Comparison of ENCODE assay signal across 8 cellular contexts in genomic region chr3:38139652-38140051, GRCh38. TPM values are rescaled to one million over a fixed set of nuclear protein-coding genes. Genes with fewer than 3 reads are reported as not detected.
DNase-seq lines count a peak whose midpoint lies in the region; ATAC-seq, FAIRE-seq and TF ChIP-seq lines count a peak whose summit lies in the region.

No MANE protein-coding gene starts in this region.

- intact Hi-C loops in HepG2 (cut with micrococcal nuclease; ENCODE audit: unreplicated experiment), result loop anchor here (2.0 to 10.0 kb wide), 2 partner anchors 25 to 105 kb away; partner anchors contain the start of gene OXSR1

- H3K4me1 Mint-ChIP-seq in T-helper 2 cell treated with Interferon-gamma antibody and Interleukin-4, amounts not matched to agents 5 μg/mL and 100 μg/mL, for 36 hours (ENCODE audit: low read depth), result peaks cover 40% of the 10 kb centered on the region
- peaks cover 58% of the 10 kb centered on the region for H3K4me1 Mint-ChIP-seq in activated naive CD8-positive, alpha-beta T cell treated with anti-CD3 and anti-CD28 coated beads, Interleukin-2, amount 50 U/mL, for 24 hours

- peak overlapping the region; percentile 91 for H3K4me3 Mint-ChIP-seq in T-helper 2 cell treated with Interferon-gamma antibody and Interleukin-4, amounts not matched to agents 5 μg/mL and 100 μg/mL, for 36 hours
- H3K4me3 Mint-ChIP-seq in activated naive CD8-positive, alpha-beta T cell treated with anti-CD3 and anti-CD28 coated beads, Interleukin-2, amount 50 U/mL, for 24 hours, result peak overlapping the region; percentile 94

- POLR2A ChIA-PET in HepG2 (lab: Yijun Ruan, JAX), result interaction anchor here (5.3 to 7.0 kb wide), 2 partner anchors 20 to 25 kb away, joined by 64 to 179 read pairs; partner anchors contain the start of gene OXSR1
- POLR2A ChIA-PET in GM10248 (lab: Yijun Ruan, JAX), result interaction anchor here (1.2 kb wide), 1 partner anchor 25 kb away, joined by 5 read pairs; the partner anchor contains the start of gene OXSR1

- peak overlapping the region; percentile 98 for H3K4me2 ChIP-seq in HepG2 (ENCODE audit: low read depth, low read length)

- H3K79me2 ChIP-seq in HepG2 (ENCODE audit: insufficient read depth, low read length), result peaks cover 44% of the 10 kb centered on the region

- no peak for DNase-seq in T-helper 2 cell treated with Interferon-gamma antibody and Interleukin-4, amounts not matched to agents 5 μg/mL and 100 μg/mL, for 36 hours (ENCODE audit: low spot score)
- no peak for DNase-seq in T-helper 2 cell
- peak; percentile 2 for DNase-seq in activated naive CD8-positive, alpha-beta T cell treated with anti-CD3 and anti-CD28 coated beads, Interleukin-2, amount 50 U/mL, for 24 hours
- DNase-seq in HepG2 (ENCODE audit: low spot score), result no peak
- no peak for DNase-seq in substantia nigra (lab: John Stamatoyannopoulos, UW)
- no peak for DNase-seq in GM10248 (ENCODE audit: extremely low spot score)
- no peak for DNase-seq in EL

- H3K4me1 ChIP-seq in HepG2 (ENCODE audit: insufficient read depth, low read length), result peaks cover 30% of the 10 kb centered on the region

- in situ Hi-C loops in HepG2 (cut with HindIII; ENCODE audit: extremely low pct_ligation_motif_present, low pct_unique_long_range_greater_than_20kb), result loop anchor here (25.0 kb wide), 1 partner anchor 323 kb away; the partner anchor contains the start of gene ACVR2B

- no peak for FAIRE-seq in HepG2 (lab: Jason Lieb, UNC)

- peaks cover 38% of the 10 kb centered on the region for H3K36me3 Mint-ChIP-seq in T-helper 2 cell treated with Interferon-gamma antibody and Interleukin-4, amounts not matched to agents 5 μg/mL and 100 μg/mL, for 36 hours (ENCODE audit: low read depth)
- H3K36me3 Mint-ChIP-seq in activated naive CD8-positive, alpha-beta T cell treated with anti-CD3 and anti-CD28 coated beads, Interleukin-2, amount 50 U/mL, for 24 hours (ENCODE audit: low read depth), result peaks cover 25% of the 10 kb centered on the region

- H3K9me3 ChIP-seq in HepG2 (ENCODE audit: low read length), result no peaks in the 10 kb centered on the region

- CTCF ChIA-PET in HepG2 (lab: Yijun Ruan, JAX; ENCODE audit: low intra/inter-chr PET ratio, low total read pairs), result no interaction called here
- CTCF ChIA-PET in GM10248 (lab: Yijun Ruan, JAX), result interaction anchor here (1.0 to 5.5 kb wide), 7 partner anchors 13 to 207 kb away, joined by 3 to 30 read pairs (median 5); partner anchors contain the start of genes OXSR1 and XYLB

- BruUV-seq in HepG2 (replicated peaks; lab: Mats Ljungman, UMichigan), result no TSS peak

- TF ChIP-seq CTCF in HepG2 (CRISPR knock-in tag; IDR thresholded peaks at IDR 0.05) (no peak), GM10248 (IDR thresholded peaks at IDR 0.05; ENCODE audit: control extremely low read depth, extremely low read depth, low read depth, missing control alignments) (no peak)

- no peaks in the 10 kb centered on the region for H3K27me3 Mint-ChIP-seq in T-helper 2 cell treated with Interferon-gamma antibody and Interleukin-4, amounts not matched to agents 5 μg/mL and 100 μg/mL, for 36 hours (ENCODE audit: low read depth)
- H3K27me3 Mint-ChIP-seq in activated naive CD8-positive, alpha-beta T cell treated with anti-CD3 and anti-CD28 coated beads, Interleukin-2, amount 50 U/mL, for 24 hours, result no peaks in the 10 kb centered on the region

- no peak for TF ChIP-seq POLR2A in HepG2 (IDR thresholded peaks at IDR 0.05; ENCODE audit: insufficient read depth in 1 of 2, low read depth in 2 of 2, low read length in 2 of 2)

- no peak for TF ChIP-seq RAD21 in HepG2 (CRISPR knock-in tag; IDR thresholded peaks at IDR 0.05)

- H4K20me1 ChIP-seq in HepG2 (ENCODE audit: insufficient read depth, low read length), result no peaks in the 10 kb centered on the region

- H3K36me3 ChIP-seq in HepG2 (replicated peaks in 1 of 2; ENCODE audit: control insufficient read depth in 1 of 2, insufficient read depth in 2 of 2, low read length in 2 of 2), result peaks cover 2 to 18% of the 10 kb centered on the region in 2 experiments; a peak in 3 of 5 replicates

- H3K27me3 ChIP-seq in HepG2 (ENCODE audit: control insufficient read depth in 1 of 2, insufficient read depth in 2 of 2, low read length in 2 of 2), result no peaks in the 10 kb centered on the region; a peak in 1 of 5 replicates

- WGBS in HepG2 (ENCODE audit: low lambda C conversion rate), result 70% methylated on average over 5 of the region's 7 CpGs

- H3K4me3 ChIP-seq in HepG2 (replicated peaks in 1 of 3; ENCODE audit: insufficient read depth in 1 of 3, low read depth in 2 of 3, low read length in 3 of 3), result peak overlapping the region; percentile 59 to 96 (median 88)

- no peak for ATAC-seq in activated naive CD8-positive, alpha-beta T cell treated with anti-CD3 and anti-CD28 coated beads, Interleukin-2, amount 50 U/mL, for 24 hours
- no peak for ATAC-seq in HepG2
- no peak for ATAC-seq in GM19351 (IDR thresholded peaks at IDR 0.05; ENCODE audit: unreplicated experiment)

- H3K27ac Mint-ChIP-seq in T-helper 2 cell treated with Interferon-gamma antibody and Interleukin-4, amounts not matched to agents 5 μg/mL and 100 μg/mL, for 36 hours, result peak overlapping the region; percentile 97
- H3K27ac Mint-ChIP-seq in activated naive CD8-positive, alpha-beta T cell treated with anti-CD3 and anti-CD28 coated beads, Interleukin-2, amount 50 U/mL, for 24 hours, result peak overlapping the region; percentile 97

- H2AFZ ChIP-seq in HepG2 (ENCODE audit: low read length), result no peak overlapping the region

- H3K27ac ChIP-seq in HepG2 (ENCODE audit: extremely low read length, insufficient read depth, low read length), result peak overlapping the region; percentile 75
- H3K27ac ChIP-seq in substantia nigra (ENCODE audit: low read depth, low read length, poor library complexity, severe bottlenecking), result peak overlapping the region; percentile 30

- H3K9ac ChIP-seq in HepG2 (ENCODE audit: insufficient read depth, low read depth, low read length), result peak overlapping the region; percentile 85

- no peaks in the 10 kb centered on the region for H3K9me3 Mint-ChIP-seq in T-helper 2 cell treated with Interferon-gamma antibody and Interleukin-4, amounts not matched to agents 5 μg/mL and 100 μg/mL, for 36 hours
- no peaks in the 10 kb centered on the region for H3K9me3 Mint-ChIP-seq in activated naive CD8-positive, alpha-beta T cell treated with anti-CD3 and anti-CD28 coated beads, Interleukin-2, amount 50 U/mL, for 24 hours

- TF ChIP-seq EP300 in HepG2 (IDR thresholded peaks at IDR 0.05; ENCODE audit: low read depth in 2 of 2, low read length in 2 of 2) (no peak), HepG2 (CRISPR knock-in tag; IDR thresholded peaks at IDR 0.05; ENCODE audit: borderline replicate concordance) (no peak)

RNA-seq across cellular contexts. Expression of gene MYD88, which starts 1.2 kb away (rescaled TPM):
- total RNA-seq in HepG2 (2016; rRNA removed; fragmentation: Illumina TruSeq; extraction: Trizol), result 7.6 and 14.5 TPM in 2 replicates
- total RNA-seq in HepG2 (2016; cell fraction: cytosol; rRNA removed; fragmentation: Illumina TruSeq; extraction: Trizol; ENCODE audit: low read depth), result 2.5 and 3.5 TPM in 2 replicates
- 7.2 and 14.6 TPM in 2 replicates for total RNA-seq in HepG2 (2016; cell fraction: insoluble cytoplasmic fraction; rRNA removed; fragmentation: Illumina TruSeq; extraction: Trizol)
- 6.0 and 6.5 TPM in 2 replicates for total RNA-seq in HepG2 (2016; cell fraction: membrane; rRNA removed; fragmentation: Illumina TruSeq; extraction: Trizol)
- total RNA-seq in HepG2 (2016; cell fraction: nucleus; rRNA removed; fragmentation: Illumina TruSeq; extraction: Trizol), result 9.8 and 11.0 TPM in 2 replicates
- 32.7 and 36.6 TPM in 2 replicates for polyA plus RNA-seq in HepG2 (2011; rRNA removed)
- 31.0 and 32.2 TPM in 2 replicates for polyA plus RNA-seq in HepG2 (2011; cell fraction: cytosol; rRNA removed)
- 53.7 and 60.9 TPM in 2 replicates for polyA plus RNA-seq in HepG2 (2011; cell fraction: nucleus; rRNA removed)
- polyA plus RNA-seq in HepG2 (2012), result 19.9 and 22.6 TPM in 2 replicates
- polyA plus RNA-seq in HepG2 (2016; cell fraction: cytosol; fragmentation: Illumina TruSeq; extraction: Trizol; ENCODE audit: low read depth), result 2.8 and 2.9 TPM in 2 replicates
- 51.1 and 57.2 TPM in 2 replicates for polyA plus RNA-seq in HepG2 (2016; cell fraction: insoluble cytoplasmic fraction; fragmentation: Illumina TruSeq; extraction: Trizol; ENCODE audit: low read depth)
- polyA plus RNA-seq in HepG2 (2016; cell fraction: membrane; fragmentation: Illumina TruSeq; extraction: Trizol; ENCODE audit: low read depth), result 9.0 and 9.6 TPM in 2 replicates
- 48.1 and 53.6 TPM in 2 replicates for polyA plus RNA-seq in HepG2 (2016; cell fraction: nucleus; fragmentation: Illumina TruSeq; extraction: Trizol; ENCODE audit: insufficient read depth, low read depth)
- polyA minus RNA-seq in HepG2 (2011; rRNA and poly(A)+ RNA removed; ENCODE audit: low replicate concordance), result 15.6 and 54.6 TPM in 2 replicates
- polyA minus RNA-seq in HepG2 (2011; cell fraction: cytosol; rRNA and poly(A)+ RNA removed), result 19.7 and 21.8 TPM in 2 replicates
- polyA minus RNA-seq in HepG2 (2011; cell fraction: nucleus; rRNA and poly(A)+ RNA removed), result 13.9 and 15.8 TPM in 2 replicates

RNA-seq across cellular contexts. Expression of gene ACAA1, which starts 2.7 kb away (rescaled TPM):
- total RNA-seq in HepG2 (2016; rRNA removed; fragmentation: Illumina TruSeq; extraction: Trizol), result 60.8 and 107 TPM in 2 replicates
- total RNA-seq in HepG2 (2016; cell fraction: cytosol; rRNA removed; fragmentation: Illumina TruSeq; extraction: Trizol; ENCODE audit: low read depth), result 27.5 and 27.8 TPM in 2 replicates
- 63.4 and 105 TPM in 2 replicates for total RNA-seq in HepG2 (2016; cell fraction: insoluble cytoplasmic fraction; rRNA removed; fragmentation: Illumina TruSeq; extraction: Trizol)
- total RNA-seq in HepG2 (2016; cell fraction: membrane; rRNA removed; fragmentation: Illumina TruSeq; extraction: Trizol), result 52.7 and 55.5 TPM in 2 replicates
- 75.4 and 87.9 TPM in 2 replicates for total RNA-seq in HepG2 (2016; cell fraction: nucleus; rRNA removed; fragmentation: Illumina TruSeq; extraction: Trizol)
- polyA plus RNA-seq in HepG2 (2011; rRNA removed), result 188 and 221 TPM in 2 replicates
- 169 and 202 TPM in 2 replicates for polyA plus RNA-seq in HepG2 (2011; cell fraction: cytosol; rRNA removed)
- 588 and 662 TPM in 2 replicates for polyA plus RNA-seq in HepG2 (2011; cell fraction: nucleus; rRNA removed)
- polyA plus RNA-seq in HepG2 (2012), result 125 and 170 TPM in 2 replicates
- 44.3 and 47.9 TPM in 2 replicates for polyA plus RNA-seq in HepG2 (2016; cell fraction: cytosol; fragmentation: Illumina TruSeq; extraction: Trizol; ENCODE audit: low read depth)
- 240 and 247 TPM in 2 replicates for polyA plus RNA-seq in HepG2 (2016; cell fraction: insoluble cytoplasmic fraction; fragmentation: Illumina TruSeq; extraction: Trizol; ENCODE audit: low read depth)
- 62.9 and 66.6 TPM in 2 replicates for polyA plus RNA-seq in HepG2 (2016; cell fraction: membrane; fragmentation: Illumina TruSeq; extraction: Trizol; ENCODE audit: low read depth)
- 290 and 311 TPM in 2 replicates for polyA plus RNA-seq in HepG2 (2016; cell fraction: nucleus; fragmentation: Illumina TruSeq; extraction: Trizol; ENCODE audit: insufficient read depth, low read depth)
- 57.0 and 213 TPM in 2 replicates for polyA minus RNA-seq in HepG2 (2011; rRNA and poly(A)+ RNA removed; ENCODE audit: low replicate concordance)
- polyA minus RNA-seq in HepG2 (2011; cell fraction: cytosol; rRNA and poly(A)+ RNA removed), result 80.2 and 80.3 TPM in 2 replicates
- polyA minus RNA-seq in HepG2 (2011; cell fraction: nucleus; rRNA and poly(A)+ RNA removed), result 241 and 244 TPM in 2 replicates

RNA-seq across cellular contexts. Expression of gene OXSR1, which starts 25.7 kb away (rescaled TPM):
- total RNA-seq in HepG2 (2016; rRNA removed; fragmentation: Illumina TruSeq; extraction: Trizol), result 32.6 and 41.1 TPM in 2 replicates
- 7.6 TPM in 2 replicates for total RNA-seq in HepG2 (2016; cell fraction: cytosol; rRNA removed; fragmentation: Illumina TruSeq; extraction: Trizol; ENCODE audit: low read depth)
- 32.9 and 39.8 TPM in 2 replicates for total RNA-seq in HepG2 (2016; cell fraction: insoluble cytoplasmic fraction; rRNA removed; fragmentation: Illumina TruSeq; extraction: Trizol)
- total RNA-seq in HepG2 (2016; cell fraction: membrane; rRNA removed; fragmentation: Illumina TruSeq; extraction: Trizol), result 12.8 and 14.5 TPM in 2 replicates
- 30.2 and 32.6 TPM in 2 replicates for total RNA-seq in HepG2 (2016; cell fraction: nucleus; rRNA removed; fragmentation: Illumina TruSeq; extraction: Trizol)
- polyA plus RNA-seq in HepG2 (2011; rRNA removed), result 25.9 and 27.4 TPM in 2 replicates
- 18.5 and 23.3 TPM in 2 replicates for polyA plus RNA-seq in HepG2 (2011; cell fraction: cytosol; rRNA removed)
- polyA plus RNA-seq in HepG2 (2011; cell fraction: nucleus; rRNA removed), result 19.5 and 22.8 TPM in 2 replicates
- 23.1 and 31.4 TPM in 2 replicates for polyA plus RNA-seq in HepG2 (2012)
- polyA plus RNA-seq in HepG2 (2016; cell fraction: cytosol; fragmentation: Illumina TruSeq; extraction: Trizol; ENCODE audit: low read depth), result 1.5 and 1.6 TPM in 2 replicates
- polyA plus RNA-seq in HepG2 (2016; cell fraction: insoluble cytoplasmic fraction; fragmentation: Illumina TruSeq; extraction: Trizol; ENCODE audit: low read depth), result 33.9 and 36.3 TPM in 2 replicates
- 5.4 and 5.9 TPM in 2 replicates for polyA plus RNA-seq in HepG2 (2016; cell fraction: membrane; fragmentation: Illumina TruSeq; extraction: Trizol; ENCODE audit: low read depth)
- polyA plus RNA-seq in HepG2 (2016; cell fraction: nucleus; fragmentation: Illumina TruSeq; extraction: Trizol; ENCODE audit: insufficient read depth, low read depth), result 31.5 and 34.6 TPM in 2 replicates
- 36.3 and 49.0 TPM in 2 replicates for polyA minus RNA-seq in HepG2 (2011; rRNA and poly(A)+ RNA removed; ENCODE audit: low replicate concordance)
- polyA minus RNA-seq in HepG2 (2011; cell fraction: cytosol; rRNA and poly(A)+ RNA removed), result 26.2 and 26.9 TPM in 2 replicates
- polyA minus RNA-seq in HepG2 (2011; cell fraction: nucleus; rRNA and poly(A)+ RNA removed), result 37.9 and 47.6 TPM in 2 replicates
